1 cellular context compared by ENCODE assay signal in genomic region chr20:652611-653109, GRCh38.
TF ChIP-seq lines count a peak whose summit lies in the region.

No MANE protein-coding gene starts in this region.

TF ChIP-seq in HepG2, 621 proteins besides CTCF, POLR2A, EP300 and RAD21 (continued from another document and continues in another):
- TF ChIP-seq, protein P1, sequence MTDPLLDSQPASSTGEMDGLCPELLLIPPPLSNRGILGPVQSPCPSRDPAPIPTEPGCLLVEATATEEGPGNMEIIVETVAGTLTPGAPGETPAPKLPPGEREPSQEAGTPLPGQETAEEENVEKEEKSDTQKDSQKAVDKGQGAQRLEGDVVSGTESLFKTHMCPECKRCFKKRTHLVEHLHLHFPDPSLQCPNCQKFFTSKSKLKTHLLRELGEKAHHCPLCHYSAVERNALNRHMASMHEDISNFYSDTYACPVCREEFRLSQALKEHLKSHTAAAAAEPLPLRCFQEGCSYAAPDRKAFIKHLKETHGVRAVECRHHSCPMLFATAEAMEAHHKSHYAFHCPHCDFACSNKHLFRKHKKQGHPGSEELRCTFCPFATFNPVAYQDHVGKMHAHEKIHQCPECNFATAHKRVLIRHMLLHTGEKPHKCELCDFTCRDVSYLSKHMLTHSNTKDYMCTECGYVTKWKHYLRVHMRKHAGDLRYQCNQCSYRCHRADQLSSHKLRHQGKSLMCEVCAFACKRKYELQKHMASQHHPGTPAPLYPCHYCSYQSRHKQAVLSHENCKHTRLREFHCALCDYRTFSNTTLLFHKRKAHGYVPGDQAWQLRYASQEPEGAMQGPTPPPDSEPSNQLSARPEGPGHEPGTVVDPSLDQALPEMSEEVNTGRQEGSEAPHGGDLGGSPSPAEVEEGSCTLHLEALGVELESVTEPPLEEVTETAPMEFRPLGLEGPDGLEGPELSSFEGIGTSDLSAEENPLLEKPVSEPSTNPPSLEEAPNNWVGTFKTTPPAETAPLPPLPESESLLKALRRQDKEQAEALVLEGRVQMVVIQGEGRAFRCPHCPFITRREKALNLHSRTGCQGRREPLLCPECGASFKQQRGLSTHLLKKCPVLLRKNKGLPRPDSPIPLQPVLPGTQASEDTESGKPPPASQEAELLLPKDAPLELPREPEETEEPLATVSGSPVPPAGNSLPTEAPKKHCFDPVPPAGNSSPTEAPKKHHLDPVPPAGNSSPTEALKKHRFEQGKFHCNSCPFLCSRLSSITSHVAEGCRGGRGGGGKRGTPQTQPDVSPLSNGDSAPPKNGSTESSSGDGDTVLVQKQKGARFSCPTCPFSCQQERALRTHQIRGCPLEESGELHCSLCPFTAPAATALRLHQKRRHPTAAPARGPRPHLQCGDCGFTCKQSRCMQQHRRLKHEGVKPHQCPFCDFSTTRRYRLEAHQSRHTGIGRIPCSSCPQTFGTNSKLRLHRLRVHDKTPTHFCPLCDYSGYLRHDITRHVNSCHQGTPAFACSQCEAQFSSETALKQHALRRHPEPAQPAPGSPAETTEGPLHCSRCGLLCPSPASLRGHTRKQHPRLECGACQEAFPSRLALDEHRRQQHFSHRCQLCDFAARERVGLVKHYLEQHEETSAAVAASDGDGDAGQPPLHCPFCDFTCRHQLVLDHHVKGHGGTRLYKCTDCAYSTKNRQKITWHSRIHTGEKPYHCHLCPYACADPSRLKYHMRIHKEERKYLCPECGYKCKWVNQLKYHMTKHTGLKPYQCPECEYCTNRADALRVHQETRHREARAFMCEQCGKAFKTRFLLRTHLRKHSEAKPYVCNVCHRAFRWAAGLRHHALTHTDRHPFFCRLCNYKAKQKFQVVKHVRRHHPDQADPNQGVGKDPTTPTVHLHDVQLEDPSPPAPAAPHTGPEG (CRISPR knock-in tag; IDR thresholded peaks at IDR 0.05) = no peak
- TF ChIP-seq ZSCAN22 (CRISPR knock-in tag; IDR thresholded peaks at IDR 0.05) (no peak), TRAFD1 (CRISPR knock-in tag; IDR thresholded peaks at IDR 0.05; ENCODE audit: borderline replicate concordance) (no peak), HDAC6 (IDR thresholded peaks at IDR 0.05; ENCODE audit: low read depth, low read length) (no peak), MIXL1 (CRISPR knock-in tag; IDR thresholded peaks at IDR 0.05) (no peak), ZNF547 (CRISPR knock-in tag; IDR thresholded peaks at IDR 0.05) (no peak; the same call in 1 of the 2 replicates), NBN (conservative IDR thresholded peaks at IDR 0.05) (no peak), ZNF652 (CRISPR knock-in tag; IDR thresholded peaks at IDR 0.05; ENCODE audit: borderline replicate concordance, low read depth) (no peak), SETDB1 (CRISPR knock-in tag; IDR thresholded peaks at IDR 0.05; ENCODE audit: borderline replicate concordance) (no peak), ZNF556 (CRISPR knock-in tag; IDR thresholded peaks at IDR 0.05; ENCODE audit: borderline replicate concordance) (no peak), NCOA5 (CRISPR knock-in tag; IDR thresholded peaks at IDR 0.05) (no peak), ARNTL (CRISPR knock-in tag; IDR thresholded peaks at IDR 0.05) (no peak; the same call in 1 of the 2 replicates), IKZF4 (CRISPR knock-in tag; IDR thresholded peaks at IDR 0.05; ENCODE audit: borderline replicate concordance, low read depth, not compliant biosample characterization) (no peak), CENPX (CRISPR knock-in tag; IDR thresholded peaks at IDR 0.05) (no peak), ZNF580 (CRISPR knock-in tag; IDR thresholded peaks at IDR 0.05; ENCODE audit: borderline replicate concordance, low read depth) (0 out of 2 replicates have a peak, but pooled peaks have one; percentile 16), ZNF34 (CRISPR knock-in tag; IDR thresholded peaks at IDR 0.05; ENCODE audit: borderline replicate concordance) (0 out of 2 replicates have a peak, but pooled peaks have one; percentile 5), ZNF709 (CRISPR knock-in tag; IDR thresholded peaks at IDR 0.05) (peak; percentile 27; the same call in 1 of the 2 replicates), ZNF460 (CRISPR knock-in tag; IDR thresholded peaks at IDR 0.05; ENCODE audit: borderline replicate concordance) (no peak), ZBTB39 (CRISPR knock-in tag; IDR thresholded peaks at IDR 0.05) (no peak), ZNF282 (IDR thresholded peaks at IDR 0.05; ENCODE audit: partially characterized antibody) (no peak), ATRX (CRISPR knock-in tag; IDR thresholded peaks at IDR 0.05; ENCODE audit: borderline replicate concordance) (no peak), SPEN (CRISPR knock-in tag; IDR thresholded peaks at IDR 0.05; ENCODE audit: low read depth) (no peak; the same call in 1 of the 2 replicates), ZNF678 (CRISPR knock-in tag; IDR thresholded peaks at IDR 0.05) (no peak), TOE1 (CRISPR knock-in tag; IDR thresholded peaks at IDR 0.05) (no peak; the same call in 1 of the 2 replicates), HNF4A (CRISPR knock-in tag; IDR thresholded peaks at IDR 0.05) (no peak), ARID3A (IDR thresholded peaks at IDR 0.05; ENCODE audit: low read depth, low read length) (no peak), TFE3 (CRISPR knock-in tag; IDR thresholded peaks at IDR 0.05) (no peak), EZH2 (conservative IDR thresholded peaks at IDR 0.05; ENCODE audit: low read depth, low read length) (no peak), ZBTB20 (CRISPR knock-in tag; IDR thresholded peaks at IDR 0.05; ENCODE audit: borderline replicate concordance, low read depth) (no peak), TRIM24 (CRISPR knock-in tag; IDR thresholded peaks at IDR 0.05) (no peak), KDM5A (IDR thresholded peaks at IDR 0.05; ENCODE audit: borderline replicate concordance, low read length) (peak; percentile 64), HDAC1 (CRISPR knock-in tag; IDR thresholded peaks at IDR 0.05) (peak; percentile 64), ZNF563 (CRISPR knock-in tag; IDR thresholded peaks at IDR 0.05) (no peak; the same call in 1 of the 2 replicates)
- TF ChIP-seq, protein P2, sequence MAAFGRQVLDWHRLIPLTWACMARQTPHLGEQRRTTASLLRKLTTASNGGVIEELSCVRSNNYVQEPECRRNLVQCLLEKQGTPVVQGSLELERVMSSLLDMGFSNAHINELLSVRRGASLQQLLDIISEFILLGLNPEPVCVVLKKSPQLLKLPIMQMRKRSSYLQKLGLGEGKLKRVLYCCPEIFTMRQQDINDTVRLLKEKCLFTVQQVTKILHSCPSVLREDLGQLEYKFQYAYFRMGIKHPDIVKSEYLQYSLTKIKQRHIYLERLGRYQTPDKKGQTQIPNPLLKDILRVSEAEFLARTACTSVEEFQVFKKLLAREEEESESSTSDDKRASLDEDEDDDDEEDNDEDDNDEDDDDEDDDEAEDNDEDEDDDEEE (CRISPR knock-in tag; IDR thresholded peaks at IDR 0.05) = no peak
- TF ChIP-seq, protein P3, sequence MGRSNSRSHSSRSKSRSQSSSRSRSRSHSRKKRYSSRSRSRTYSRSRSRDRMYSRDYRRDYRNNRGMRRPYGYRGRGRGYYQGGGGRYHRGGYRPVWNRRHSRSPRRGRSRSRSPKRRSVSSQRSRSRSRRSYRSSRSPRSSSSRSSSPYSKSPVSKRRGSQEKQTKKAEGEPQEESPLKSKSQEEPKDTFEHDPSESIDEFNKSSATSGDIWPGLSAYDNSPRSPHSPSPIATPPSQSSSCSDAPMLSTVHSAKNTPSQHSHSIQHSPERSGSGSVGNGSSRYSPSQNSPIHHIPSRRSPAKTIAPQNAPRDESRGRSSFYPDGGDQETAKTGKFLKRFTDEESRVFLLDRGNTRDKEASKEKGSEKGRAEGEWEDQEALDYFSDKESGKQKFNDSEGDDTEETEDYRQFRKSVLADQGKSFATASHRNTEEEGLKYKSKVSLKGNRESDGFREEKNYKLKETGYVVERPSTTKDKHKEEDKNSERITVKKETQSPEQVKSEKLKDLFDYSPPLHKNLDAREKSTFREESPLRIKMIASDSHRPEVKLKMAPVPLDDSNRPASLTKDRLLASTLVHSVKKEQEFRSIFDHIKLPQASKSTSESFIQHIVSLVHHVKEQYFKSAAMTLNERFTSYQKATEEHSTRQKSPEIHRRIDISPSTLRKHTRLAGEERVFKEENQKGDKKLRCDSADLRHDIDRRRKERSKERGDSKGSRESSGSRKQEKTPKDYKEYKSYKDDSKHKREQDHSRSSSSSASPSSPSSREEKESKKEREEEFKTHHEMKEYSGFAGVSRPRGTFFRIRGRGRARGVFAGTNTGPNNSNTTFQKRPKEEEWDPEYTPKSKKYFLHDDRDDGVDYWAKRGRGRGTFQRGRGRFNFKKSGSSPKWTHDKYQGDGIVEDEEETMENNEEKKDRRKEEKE (IDR thresholded peaks at IDR 0.05) = no peak
- TF ChIP-seq, protein P4, sequence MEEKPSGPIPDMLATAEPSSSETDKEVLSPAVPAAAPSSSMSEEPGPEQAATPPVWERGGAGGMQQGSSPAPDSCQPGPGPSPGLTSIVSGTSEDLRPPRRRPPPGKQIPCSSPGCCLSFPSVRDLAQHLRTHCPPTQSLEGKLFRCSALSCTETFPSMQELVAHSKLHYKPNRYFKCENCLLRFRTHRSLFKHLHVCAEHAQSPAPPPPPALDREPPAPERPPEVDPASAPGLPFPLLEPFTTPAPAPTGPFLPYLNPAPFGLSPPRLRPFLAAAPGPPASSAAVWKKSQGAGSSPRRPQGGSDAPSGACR (CRISPR knock-in tag; IDR thresholded peaks at IDR 0.05) = no peak
- TF ChIP-seq, protein P5, sequence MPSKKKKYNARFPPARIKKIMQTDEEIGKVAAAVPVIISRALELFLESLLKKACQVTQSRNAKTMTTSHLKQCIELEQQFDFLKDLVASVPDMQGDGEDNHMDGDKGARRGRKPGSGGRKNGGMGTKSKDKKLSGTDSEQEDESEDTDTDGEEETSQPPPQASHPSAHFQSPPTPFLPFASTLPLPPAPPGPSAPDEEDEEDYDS (CRISPR knock-in tag; IDR thresholded peaks at IDR 0.05) = no peak
- TF ChIP-seq, protein P6, sequence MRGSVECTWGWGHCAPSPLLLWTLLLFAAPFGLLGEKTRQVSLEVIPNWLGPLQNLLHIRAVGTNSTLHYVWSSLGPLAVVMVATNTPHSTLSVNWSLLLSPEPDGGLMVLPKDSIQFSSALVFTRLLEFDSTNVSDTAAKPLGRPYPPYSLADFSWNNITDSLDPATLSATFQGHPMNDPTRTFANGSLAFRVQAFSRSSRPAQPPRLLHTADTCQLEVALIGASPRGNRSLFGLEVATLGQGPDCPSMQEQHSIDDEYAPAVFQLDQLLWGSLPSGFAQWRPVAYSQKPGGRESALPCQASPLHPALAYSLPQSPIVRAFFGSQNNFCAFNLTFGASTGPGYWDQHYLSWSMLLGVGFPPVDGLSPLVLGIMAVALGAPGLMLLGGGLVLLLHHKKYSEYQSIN (CRISPR knock-in tag; IDR thresholded peaks at IDR 0.05; ENCODE audit: borderline replicate concordance) = no peak
